In the genomic region with DNA sequence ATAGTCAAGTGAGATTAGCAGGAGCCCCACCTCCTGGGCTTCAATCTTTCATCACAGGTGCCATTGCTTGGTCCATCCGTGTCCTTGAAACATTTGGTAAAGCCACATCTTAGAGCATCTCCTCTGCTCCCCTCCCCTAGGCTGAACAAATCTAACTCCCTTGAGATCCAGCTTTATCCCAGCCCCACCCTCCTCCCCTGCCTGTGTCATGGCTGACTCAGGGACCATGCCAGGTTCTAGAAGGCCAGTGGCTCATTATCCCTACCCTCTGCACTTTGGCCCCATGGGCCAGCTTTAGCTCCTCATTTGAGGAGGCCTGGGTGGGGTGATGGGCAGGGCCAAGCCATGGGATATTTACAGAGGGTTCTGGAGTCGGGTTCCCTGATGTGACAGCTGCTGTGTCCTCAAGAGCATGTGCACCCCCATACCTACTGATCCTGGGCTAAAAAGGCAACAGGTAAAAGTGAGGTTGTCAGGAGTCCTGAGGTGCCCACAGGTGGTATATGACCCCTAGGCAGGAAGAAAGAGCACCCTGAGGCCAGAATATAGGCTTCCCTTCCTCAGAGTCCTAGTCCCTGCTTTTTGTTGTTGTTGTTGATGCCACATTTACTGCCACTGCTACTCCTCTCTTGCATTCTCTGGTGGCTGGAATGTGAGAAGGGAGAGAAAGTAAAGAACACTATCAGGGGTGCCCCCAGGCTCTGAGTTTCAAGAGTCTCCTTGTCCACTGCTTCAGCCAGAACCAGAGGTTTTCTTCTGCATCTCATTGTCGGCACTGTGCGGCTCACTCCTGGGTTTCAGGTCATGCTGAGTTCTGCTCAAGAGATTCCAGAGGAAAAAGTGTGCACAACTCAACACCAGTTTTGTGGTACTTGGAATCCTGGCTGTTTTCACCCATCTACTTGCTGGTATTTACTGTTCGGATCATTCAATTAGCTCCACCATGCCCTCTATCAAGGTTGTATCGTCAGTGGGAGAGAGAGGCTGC, we compare ENCODE assay signal across 1 cellular context.
TF ChIP-seq lines count a peak whose summit lies in the region.

No MANE protein-coding gene starts in this region.

TF ChIP-seq in IMR-90, 13 proteins besides CTCF, POLR2A, EP300 and RAD21 (continued from another document):
- TF ChIP-seq RFX5 (IDR thresholded peaks at IDR 0.05; ENCODE audit: low read depth, low read length), result no peak
- TF ChIP-seq MXI1 (IDR thresholded peaks at IDR 0.05; ENCODE audit: borderline replicate concordance, low read depth, low read length), result no peak
- TF ChIP-seq, protein P1, sequence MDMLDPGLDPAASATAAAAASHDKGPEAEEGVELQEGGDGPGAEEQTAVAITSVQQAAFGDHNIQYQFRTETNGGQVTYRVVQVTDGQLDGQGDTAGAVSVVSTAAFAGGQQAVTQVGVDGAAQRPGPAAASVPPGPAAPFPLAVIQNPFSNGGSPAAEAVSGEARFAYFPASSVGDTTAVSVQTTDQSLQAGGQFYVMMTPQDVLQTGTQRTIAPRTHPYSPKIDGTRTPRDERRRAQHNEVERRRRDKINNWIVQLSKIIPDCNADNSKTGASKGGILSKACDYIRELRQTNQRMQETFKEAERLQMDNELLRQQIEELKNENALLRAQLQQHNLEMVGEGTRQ (IDR thresholded peaks at IDR 0.05; ENCODE audit: low read depth, low read length), result no peak
- no peak for TF ChIP-seq RCOR1 (IDR thresholded peaks at IDR 0.05; ENCODE audit: insufficient replicate concordance, low read length)
- TF ChIP-seq SMC3 (IDR thresholded peaks at IDR 0.05; ENCODE audit: low read depth, low read length), result no peak
- no peak for TF ChIP-seq BHLHE40 (IDR thresholded peaks at IDR 0.05; ENCODE audit: low read depth, low read length)
- no peak for TF ChIP-seq MAFK (IDR thresholded peaks at IDR 0.05; ENCODE audit: low read depth, low read length)
- no peak for TF ChIP-seq MAZ (IDR thresholded peaks at IDR 0.05; ENCODE audit: borderline replicate concordance, low read depth, low read length)
